Comparison of ENCODE assay signal across 1 cellular context in genomic region chr7:12764355-12765000, GRCh38.
TF ChIP-seq lines count a peak whose summit lies in the region.

No MANE protein-coding gene starts in this region.

TF ChIP-seq in IMR-90, 13 proteins besides CTCF, POLR2A, EP300 and RAD21:
- no peak for TF ChIP-seq MAZ (IDR thresholded peaks at IDR 0.05; ENCODE audit: borderline replicate concordance, low read depth, low read length)
- no peak for TF ChIP-seq RFX5 (IDR thresholded peaks at IDR 0.05; ENCODE audit: low read depth, low read length)
- no peak for TF ChIP-seq FOS (IDR thresholded peaks at IDR 0.05; ENCODE audit: low read depth, low read length)
- TF ChIP-seq, protein P1, sequence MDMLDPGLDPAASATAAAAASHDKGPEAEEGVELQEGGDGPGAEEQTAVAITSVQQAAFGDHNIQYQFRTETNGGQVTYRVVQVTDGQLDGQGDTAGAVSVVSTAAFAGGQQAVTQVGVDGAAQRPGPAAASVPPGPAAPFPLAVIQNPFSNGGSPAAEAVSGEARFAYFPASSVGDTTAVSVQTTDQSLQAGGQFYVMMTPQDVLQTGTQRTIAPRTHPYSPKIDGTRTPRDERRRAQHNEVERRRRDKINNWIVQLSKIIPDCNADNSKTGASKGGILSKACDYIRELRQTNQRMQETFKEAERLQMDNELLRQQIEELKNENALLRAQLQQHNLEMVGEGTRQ (IDR thresholded peaks at IDR 0.05; ENCODE audit: low read depth, low read length): no peak
- TF ChIP-seq RCOR1 (IDR thresholded peaks at IDR 0.05; ENCODE audit: insufficient replicate concordance, low read length): no peak
- TF ChIP-seq CHD1 (IDR thresholded peaks at IDR 0.05; ENCODE audit: low read depth, low read length): no peak
- no peak for TF ChIP-seq MAFK (IDR thresholded peaks at IDR 0.05; ENCODE audit: low read depth, low read length)
- no peak for TF ChIP-seq BHLHE40 (IDR thresholded peaks at IDR 0.05; ENCODE audit: low read depth, low read length)
- TF ChIP-seq MXI1 (IDR thresholded peaks at IDR 0.05; ENCODE audit: borderline replicate concordance, low read depth, low read length): no peak
- no peak for TF ChIP-seq ELK1 (IDR thresholded peaks at IDR 0.05; ENCODE audit: borderline replicate concordance, low read depth, low read length)
- no peak for TF ChIP-seq SMC3 (IDR thresholded peaks at IDR 0.05; ENCODE audit: low read depth, low read length)
- TF ChIP-seq NFE2L2 (IDR thresholded peaks at IDR 0.05; ENCODE audit: low read depth, low read length): no peak
- no peak for TF ChIP-seq CEBPB (IDR thresholded peaks at IDR 0.05; ENCODE audit: low read depth, low read length)
